In genomic region chr5:126178521-126178920, GRCh38 we compare ENCODE assay signal across 17 cellular contexts.
A peak's percentile ranks its signal among the peaks of the same experiment; 100 is the strongest.
DNase-seq lines count a peak whose midpoint lies in the region; ATAC-seq, FAIRE-seq and TF ChIP-seq lines count a peak whose summit lies in the region.
"Had no signal": no experiment of that assay in that cellular context is flagged by ENCODE, and none has a peak within 500 bp of the region (broad histone marks: within the 10 kb centered on the region; RNA-seq: fewer than 3 reads in every experiment).

No MANE protein-coding gene starts in this region.

- ATAC-seq in pancreas = peak; percentile 69 to 77 (median 74)
- no peak for ATAC-seq in HG02759 (IDR thresholded peaks at IDR 0.05; ENCODE audit: unreplicated experiment)
- ATAC-seq: activated CD4-positive, alpha-beta T cell treated with anti-CD3 and anti-CD28 coated beads for 36 hours; HCT116 had no signal

- no peak overlapping the region for H3K9ac ChIP-seq in GM23248
- H3K9ac ChIP-seq: BLaER1, parathyroid adenoma had no signal

- intact Hi-C loops in pancreas (cut with DNase I) = no loop called here

- no peak for TF ChIP-seq CTCF in astrocyte of the cerebellum (IDR thresholded peaks at IDR 0.05; ENCODE audit: low read depth, low read length, missing control alignments)
- TF ChIP-seq CTCF in pancreas (IDR thresholded peaks at IDR 0.05) = no peak

- no peak overlapping the region for H2AFZ ChIP-seq in GM23248
- H2AFZ ChIP-seq: parathyroid adenoma had no signal

- no peaks in the 10 kb centered on the region for H4K20me1 ChIP-seq in GM23248 (ENCODE audit: insufficient read depth)
- H4K20me1 ChIP-seq: BLaER1 had no signal

- H3K27ac ChIP-seq in GM23248 (no peak overlapping the region), pancreas (no peak overlapping the region)
- H3K27ac ChIP-seq: BLaER1, parathyroid adenoma had no signal

- H3K36me3 ChIP-seq in GM23248 (ENCODE audit: low read depth) (no peaks in the 10 kb centered on the region), pancreas (no peaks in the 10 kb centered on the region)
- H3K36me3 ChIP-seq: BLaER1 had no signal

- no peak overlapping the region for H3K4me2 ChIP-seq in GM23248 (ENCODE audit: unreplicated experiment)
- H3K4me2 ChIP-seq: BLaER1 had no signal

- no peaks in the 10 kb centered on the region; the same call in 1 of the 2 replicates for H3K27me3 ChIP-seq in GM23248 (replicated peaks; ENCODE audit: insufficient read depth)
- H3K27me3 ChIP-seq in pancreas = no peaks in the 10 kb centered on the region
- H3K27me3 ChIP-seq: BLaER1 had no signal

- FAIRE-seq in pancreas (lab: Jason Lieb, UNC) = no peak

- DNase-seq in GM23248 (peak; percentile 53), astrocyte of the cerebellum (ENCODE audit: low read depth) (peak; percentile 69), globus pallidus (ENCODE audit: low spot score) (peak; percentile 28), pancreas (peak in 2 of 6 donors; percentile 16 to 35), HPDE6-E6E7 (ENCODE audit: extremely low spot score) (no peak), NCI-H1105 (lab: John Stamatoyannopoulos, UW) (no peak), erythroblast (lab: John Stamatoyannopoulos, UW) (no peak)
- DNase-seq: activated CD4-positive, alpha-beta T cell treated with anti-CD3 and anti-CD28 coated beads for 36 hours; activated naive CD8-positive, alpha-beta T cell treated with anti-CD3 and anti-CD28 coated beads, Interleukin-2, amount 10 ng/mL, durations not matched to agents 7 days and 5 days; DMS79; NCI-H1930; NCI-H774; stimulated activated CD4-positive, alpha-beta T cell treated with anti-CD3 and anti-CD28 coated beads, Interleukin-15, amount 100 ng/mL, for 24 hours had no signal

- no peaks in the 10 kb centered on the region for H3K4me1 ChIP-seq in GM23248 (ENCODE audit: insufficient read depth)
- H3K4me1 ChIP-seq in pancreas = no peaks in the 10 kb centered on the region
- H3K4me1 ChIP-seq: BLaER1, parathyroid adenoma had no signal

- no peaks in the 10 kb centered on the region for H3F3A ChIP-seq in GM23248 (ENCODE audit: insufficient read depth)

- H3K4me3 ChIP-seq in GM23248 = no peak overlapping the region
- no peak overlapping the region for H3K4me3 ChIP-seq in astrocyte of the cerebellum (ENCODE audit: low read depth, low read length)
- no peak overlapping the region for H3K4me3 ChIP-seq in pancreas
- H3K4me3 ChIP-seq: BLaER1 had no signal

- in situ Hi-C loops in GM23248 (cut with MboI) (no loop called here), astrocyte of the cerebellum (cut with HindIII; ENCODE audit: low sequenced_read_pairs) (no loop called here)

- no peaks in the 10 kb centered on the region for H3K79me2 ChIP-seq in GM23248 (ENCODE audit: insufficient read depth)
- H3K79me2 ChIP-seq: parathyroid adenoma had no signal

- no peaks in the 10 kb centered on the region for H3K9me2 ChIP-seq in GM23248 (ENCODE audit: insufficient read depth)

- TF ChIP-seq POLR2A in erythroblast (IDR thresholded peaks at IDR 0.05; ENCODE audit: low read length) = no peak

- H3K9me3 ChIP-seq in GM23248 (ENCODE audit: low read depth) = no peaks in the 10 kb centered on the region
- no peaks in the 10 kb centered on the region for H3K9me3 ChIP-seq in pancreas
- H3K9me3 ChIP-seq: BLaER1 had no signal

Comparison
In these comparisons a context has a peak if more than half of its experiments do, and no peak if none do; other contexts are left out.
1. DNase-seq: peak in GM23248 (single experiment), astrocyte of the cerebellum (single experiment) and globus pallidus (single experiment); none in HPDE6-E6E7 (single experiment), NCI-H1105 (single experiment) and erythroblast (0 of 2).